Comparison of ENCODE assay signal across 30 cellular contexts in genomic region chr20:46573788-46574581, GRCh38. TPM values are rescaled to one million over a fixed set of nuclear protein-coding genes. Genes with fewer than 3 reads are reported as not detected.
A peak's percentile ranks its signal among the peaks of the same experiment; 100 is the strongest.
DNase-seq lines count a peak whose midpoint lies in the region; ATAC-seq, FAIRE-seq and TF ChIP-seq lines count a peak whose summit lies in the region.
"Had no signal": no experiment of that assay in that cellular context is flagged by ENCODE, and none has a peak within 500 bp of the region (broad histone marks: within the 10 kb centered on the region; RNA-seq: fewer than 3 reads in every experiment).

No MANE protein-coding gene starts in this region.

- H3K4me2 ChIP-seq in HepG2 (ENCODE audit: low read depth, low read length), result no peak overlapping the region
- H3K4me2 ChIP-seq: A549 had no signal

- no peak for FAIRE-seq in HepG2 (lab: Jason Lieb, UNC)
- FAIRE-seq: A549, H54 had no signal

- H3K4me1 ChIP-seq in HepG2 (ENCODE audit: insufficient read depth, low read length) (peaks cover 4% of the 10 kb centered on the region), right lobe of liver (no peaks in the 10 kb centered on the region), left lung (no peaks in the 10 kb centered on the region)
- H3K4me1 ChIP-seq: A549, prostate gland had no signal

- no peak overlapping the region for H2AFZ ChIP-seq in HepG2 (ENCODE audit: low read length)

- no peak overlapping the region for H3K9ac ChIP-seq in HepG2 (ENCODE audit: insufficient read depth, low read depth, low read length)

- H3K27me3 Mint-ChIP-seq in activated T-helper 17 cell treated with anti-CD3 and anti-CD28 coated beads, Interleukin-2, amount 50 U/mL, for 72 hours, result peaks cover 9% of the 10 kb centered on the region

- H3K79me2 ChIP-seq in HepG2 (ENCODE audit: insufficient read depth, low read length), result no peaks in the 10 kb centered on the region

- no peak for ATAC-seq in HepG2
- ATAC-seq in right lobe of liver, result no peak
- ATAC-seq in activated T-helper 17 cell treated with anti-CD3 and anti-CD28 coated beads, Interleukin-2, amount 50 U/mL, for 72 hours (replicated peaks), result peak; percentile 16
- peak; percentile 87 for ATAC-seq in left colon
- no peak for ATAC-seq in left lung
- ATAC-seq: A549; activated naive CD8-positive, alpha-beta T cell treated with anti-CD3 and anti-CD28 coated beads, Interleukin-2, amount 50 U/mL, for 24 hours; activated T-cell treated with anti-CD3 and anti-CD28 coated beads, Interleukin-2, amount 50 U/mL, for 4 hours; CD8-positive, alpha-beta T cell; left cardiac atrium had no signal

- TF ChIP-seq EP300 in HepG2 (IDR thresholded peaks at IDR 0.05; ENCODE audit: low read depth in 2 of 2, low read length in 2 of 2), result no peak
- TF ChIP-seq EP300 in HepG2 (CRISPR knock-in tag; IDR thresholded peaks at IDR 0.05; ENCODE audit: borderline replicate concordance), result no peak

- no peaks in the 10 kb centered on the region for H3K36me3 Mint-ChIP-seq in activated T-helper 17 cell treated with anti-CD3 and anti-CD28 coated beads, Interleukin-2, amount 50 U/mL, for 72 hours (ENCODE audit: low read depth)
- H3K36me3 Mint-ChIP-seq: CD8-positive, alpha-beta T cell; IgD-negative memory B cell; memory B cell had no signal

- H3K27ac ChIP-seq in HepG2 (ENCODE audit: extremely low read length, insufficient read depth, low read length) (no peak overlapping the region), right lobe of liver (no peak overlapping the region), temporal lobe (ENCODE audit: low read depth, low read length) (peak overlapping the region; percentile 70), left lung (no peak overlapping the region)
- H3K27ac ChIP-seq: A549, neutrophil, prostate gland, stomach, transverse colon had no signal

- WGBS in HepG2 (ENCODE audit: low lambda C conversion rate), result 96% methylated on average over 19 of the region's 19 CpGs
- WGBS in right lobe of liver (ENCODE audit: insufficient coverage, low coverage, low lambda C conversion rate, missing lambda C conversion rate), result 68% methylated on average over 19 of the region's 19 CpGs

- H3K27ac Mint-ChIP-seq in activated T-helper 17 cell treated with anti-CD3 and anti-CD28 coated beads, Interleukin-2, amount 50 U/mL, for 72 hours, result no peak overlapping the region
- H3K27ac Mint-ChIP-seq: activated naive CD8-positive, alpha-beta T cell treated with anti-CD3 and anti-CD28 coated beads, Interleukin-2, amount 50 U/mL, for 24 hours; CD8-positive, alpha-beta T cell; memory B cell had no signal

- H3K4me3 Mint-ChIP-seq in activated T-helper 17 cell treated with anti-CD3 and anti-CD28 coated beads, Interleukin-2, amount 50 U/mL, for 72 hours, result no peak overlapping the region
- H3K4me3 Mint-ChIP-seq: activated naive CD8-positive, alpha-beta T cell treated with anti-CD3 and anti-CD28 coated beads, Interleukin-2, amount 50 U/mL, for 24 hours; activated T-cell treated with anti-CD3 and anti-CD28 coated beads, Interleukin-2, amount 50 U/mL, for 4 hours; CD8-positive, alpha-beta T cell; IgD-negative memory B cell; memory B cell had no signal

- H3K36me3 ChIP-seq in HepG2 (replicated peaks in 1 of 2; ENCODE audit: control insufficient read depth in 1 of 2, insufficient read depth in 2 of 2, low read length in 2 of 2) (peaks cover 15 to 26% of the 10 kb centered on the region in 2 experiments), right lobe of liver (no peaks in the 10 kb centered on the region), left lung (no peaks in the 10 kb centered on the region)
- H3K36me3 ChIP-seq: neutrophil, prostate gland, stomach, transverse colon had no signal

- H3K4me1 Mint-ChIP-seq in activated T-helper 17 cell treated with anti-CD3 and anti-CD28 coated beads, Interleukin-2, amount 50 U/mL, for 72 hours, result no peaks in the 10 kb centered on the region

- in situ Hi-C loops in HepG2 (cut with HindIII; ENCODE audit: extremely low pct_ligation_motif_present, low pct_unique_long_range_greater_than_20kb), result no loop called here

- H4K20me1 ChIP-seq in HepG2 (ENCODE audit: insufficient read depth, low read length), result no peaks in the 10 kb centered on the region

- BruUV-seq in HepG2 (replicated peaks; lab: Mats Ljungman, UMichigan), result TSS peak; percentile 5

- POLR2A ChIA-PET in HepG2 (lab: Yijun Ruan, JAX), result interaction anchor here (1.2 kb wide), 1 partner anchor 77 kb away, joined by 3 read pairs; the partner anchor contains the start of gene SLC13A3

- H3K9me3 ChIP-seq in HepG2 (ENCODE audit: low read length) (no peaks in the 10 kb centered on the region), right lobe of liver (no peaks in the 10 kb centered on the region), left lung (no peaks in the 10 kb centered on the region)
- H3K9me3 ChIP-seq: A549, neutrophil, prostate gland, stomach, transverse colon had no signal

- TF ChIP-seq CTCF in HepG2 (CRISPR knock-in tag; IDR thresholded peaks at IDR 0.05) (no peak), right lobe of liver (IDR thresholded peaks at IDR 0.05) (no peak), left lung (IDR thresholded peaks at IDR 0.05) (no peak)

- no peak for DNase-seq in HepG2 (ENCODE audit: low spot score)
- no peak for DNase-seq in right lobe of liver
- no peak for DNase-seq in left colon
- no peak for DNase-seq in GF-D8 (lab: John Stamatoyannopoulos, UW)
- DNase-seq in left lung, result no peak
- DNase-seq in activated CD4-positive, alpha-beta T cell treated with anti-CD3 and anti-CD28 coated beads for 4 hours, result no peak
- DNase-seq: activated CD4-positive, alpha-beta T cell treated with anti-CD3 and anti-CD28 coated beads for 48 hours; activated naive CD8-positive, alpha-beta T cell treated with anti-CD3 and anti-CD28 coated beads, Interleukin-2, amount 50 U/mL, for 24 hours; activated T-cell treated with anti-CD3 and anti-CD28 coated beads, Interleukin-2, amount 50 U/mL, for 4 hours; AML-193; CD8-positive, alpha-beta T cell; DMS153; left cardiac atrium; NCI-H1417; NCI-H2081 treated with DMSO at 0.1 percent for 48 hours; NCI-H748 treated with DMSO at 0.1 percent for 48 hours; OCI-M1; Right ventricle myocardium superior; stomach; transverse colon had no signal

- TF ChIP-seq POLR2A in HepG2 (IDR thresholded peaks at IDR 0.05; ENCODE audit: insufficient read depth in 1 of 2, low read depth in 2 of 2, low read length in 2 of 2) (no peak), right lobe of liver (IDR thresholded peaks at IDR 0.05) (no peak)

- H3K9me3 Mint-ChIP-seq in activated T-helper 17 cell treated with anti-CD3 and anti-CD28 coated beads, Interleukin-2, amount 50 U/mL, for 72 hours, result no peaks in the 10 kb centered on the region
- H3K9me3 Mint-ChIP-seq: activated naive CD8-positive, alpha-beta T cell treated with anti-CD3 and anti-CD28 coated beads, Interleukin-2, amount 50 U/mL, for 24 hours; activated T-cell treated with anti-CD3 and anti-CD28 coated beads, Interleukin-2, amount 50 U/mL, for 4 hours; CD8-positive, alpha-beta T cell; memory B cell had no signal

- intact Hi-C loops in HepG2 (cut with micrococcal nuclease; ENCODE audit: unreplicated experiment) (no loop called here), right lobe of liver (cut with DNase I) (no loop called here), left colon (cut with DNase I, micrococcal nuclease) (no loop called here), left lung (cut with DNase I) (no loop called here)

- H3K4me3 ChIP-seq in HepG2 (replicated peaks in 1 of 3; ENCODE audit: insufficient read depth in 1 of 3, low read depth in 2 of 3, low read length in 3 of 3) (no peak overlapping the region), right lobe of liver (no peak overlapping the region), left lung (no peak overlapping the region)
- H3K4me3 ChIP-seq: A549, prostate gland, stomach, transverse colon had no signal

- TF ChIP-seq RAD21 in HepG2 (CRISPR knock-in tag; IDR thresholded peaks at IDR 0.05), result no peak

- CTCF ChIA-PET in HepG2 (lab: Yijun Ruan, JAX; ENCODE audit: low intra/inter-chr PET ratio, low total read pairs), result no interaction called here

- H3K27me3 ChIP-seq in HepG2 (ENCODE audit: control insufficient read depth in 1 of 2, insufficient read depth in 2 of 2, low read length in 2 of 2) (no peaks in the 10 kb centered on the region), right lobe of liver (no peaks in the 10 kb centered on the region), left lung (no peaks in the 10 kb centered on the region)
- H3K27me3 ChIP-seq: stomach, transverse colon had no signal

TF ChIP-seq in HepG2, 621 proteins besides CTCF, POLR2A, EP300 and RAD21:
- TF ChIP-seq ZNF614 (CRISPR knock-in tag; IDR thresholded peaks at IDR 0.05; ENCODE audit: borderline replicate concordance), result no peak
- peak; percentile 39; the same call in 1 of the 2 replicates for TF ChIP-seq ZNF629 (CRISPR knock-in tag; conservative IDR thresholded peaks at IDR 0.05)

RNA-seq across cellular contexts. Expression of gene OCSTAMP, which starts 23.5 kb away (rescaled TPM):
- not detected in 2 replicates for total RNA-seq in HepG2 (2016; rRNA removed; fragmentation: Illumina TruSeq; extraction: Trizol)
- total RNA-seq in HepG2 (2016; cell fraction: cytosol; rRNA removed; fragmentation: Illumina TruSeq; extraction: Trizol; ENCODE audit: low read depth), result not detected in 2 replicates
- not detected in 2 replicates for total RNA-seq in HepG2 (2016; cell fraction: insoluble cytoplasmic fraction; rRNA removed; fragmentation: Illumina TruSeq; extraction: Trizol)
- not detected in 2 replicates for total RNA-seq in HepG2 (2016; cell fraction: membrane; rRNA removed; fragmentation: Illumina TruSeq; extraction: Trizol)
- not detected in 2 replicates for total RNA-seq in HepG2 (2016; cell fraction: nucleus; rRNA removed; fragmentation: Illumina TruSeq; extraction: Trizol)
- polyA plus RNA-seq in HepG2 (2011; rRNA removed), result not detected in 2 replicates
- not detected in 2 replicates for polyA plus RNA-seq in HepG2 (2011; cell fraction: cytosol; rRNA removed)
- not detected in 2 replicates for polyA plus RNA-seq in HepG2 (2011; cell fraction: nucleus; rRNA removed)
- polyA plus RNA-seq in HepG2 (2012), result not detected in 2 replicates
- polyA plus RNA-seq in HepG2 (2016; cell fraction: cytosol; fragmentation: Illumina TruSeq; extraction: Trizol; ENCODE audit: low read depth), result not detected in 2 replicates
- not detected in 2 replicates for polyA plus RNA-seq in HepG2 (2016; cell fraction: insoluble cytoplasmic fraction; fragmentation: Illumina TruSeq; extraction: Trizol; ENCODE audit: low read depth)
- not detected in 2 replicates for polyA plus RNA-seq in HepG2 (2016; cell fraction: membrane; fragmentation: Illumina TruSeq; extraction: Trizol; ENCODE audit: low read depth)
- polyA plus RNA-seq in HepG2 (2016; cell fraction: nucleus; fragmentation: Illumina TruSeq; extraction: Trizol; ENCODE audit: insufficient read depth, low read depth), result not detected in 2 replicates
- polyA minus RNA-seq in HepG2 (2011; rRNA and poly(A)+ RNA removed; ENCODE audit: low replicate concordance), result not detected in 2 replicates
- not detected in 2 replicates for polyA minus RNA-seq in HepG2 (2011; cell fraction: cytosol; rRNA and poly(A)+ RNA removed)
- polyA minus RNA-seq in HepG2 (2011; cell fraction: nucleus; rRNA and poly(A)+ RNA removed), result not detected in 2 replicates
- total RNA-seq in right lobe of liver, result not detected
- 1 to 10 TPM in 1 of 2 donors, under 1 TPM in 1; 0.11 to 1.1 TPM for total RNA-seq in activated T-helper 17 cell treated with anti-CD3 and anti-CD28 coated beads, Interleukin-2, amount 50 U/mL, for 72 hours
- not detected for total RNA-seq in left colon
- total RNA-seq in temporal lobe, result not detected
- total RNA-seq in left lung, result not detected
- total RNA-seq: CD8-positive, alpha-beta T cell; fibroblast of villous mesenchyme; left cardiac atrium; prostate gland; Right ventricle myocardium superior; stomach; T-helper 2 cell treated with Interferon-gamma antibody and Interleukin-4, amounts not matched to agents 100 ng/mL and 5 ng/mL, for 36 hours; transverse colon had no signal
- polyA plus RNA-seq: A549, IgD-negative memory B cell, stomach had no signal

Comparison
In these comparisons a context has a peak if more than half of its experiments do, and no peak if none do; other contexts are left out.
1. ATAC-seq: peak in activated T-helper 17 cell treated with anti-CD3 and anti-CD28 coated beads, Interleukin-2, amount 50 U/mL, for 72 hours (single experiment) and left colon (single experiment); none in HepG2 (single experiment), right lobe of liver (0 of 4) and left lung (single experiment).